In genomic region chr4:102614801-102615200, GRCh38 we compare ENCODE assay signal across 13 cellular contexts.
A peak's percentile ranks its signal among the peaks of the same experiment; 100 is the strongest.
DNase-seq lines count a peak whose midpoint lies in the region; ATAC-seq and TF ChIP-seq lines count a peak whose summit lies in the region.
"Had no signal": no experiment of that assay in that cellular context is flagged by ENCODE, and none has a peak within 500 bp of the region (broad histone marks: within the 10 kb centered on the region; RNA-seq: fewer than 3 reads in every experiment).

No MANE protein-coding gene starts in this region.

- H3K4me3 Mint-ChIP-seq in activated T-helper 2 cell treated with anti-CD3 and anti-CD28 coated beads, Interferon-gamma antibody, Interleukin-2, Interleukin-4, amounts not matched to agents 10 μg/mL and 5 μg/mL and 100 μg/mL, durations not matched to agents 14 hours and 24 hours and 36 hours (ENCODE audit: low read depth), result peak overlapping the region; percentile 64
- peak overlapping the region; percentile 84 to 91 (median 87) for H3K4me3 Mint-ChIP-seq in immature natural killer cell

- ATAC-seq in GM21515 (IDR thresholded peaks at IDR 0.05; ENCODE audit: unreplicated experiment) (no peak), GM19324 (IDR thresholded peaks at IDR 0.05; ENCODE audit: low FRiP score, unreplicated experiment) (no peak)
- ATAC-seq: gastroesophageal sphincter, SK-N-SH treated with all-trans-retinoic acid at 6 μM for 48 hours had no signal

- no peak overlapping the region for H3K4me3 ChIP-seq in left ventricle myocardium inferior
- no peak overlapping the region for H3K4me3 ChIP-seq in right atrium auricular region
- H3K4me3 ChIP-seq in thymus (ENCODE audit: low read length), result no peak overlapping the region
- H3K4me3 ChIP-seq: gastroesophageal sphincter had no signal

- no peaks in the 10 kb centered on the region for H3K9me3 Mint-ChIP-seq in activated T-helper 2 cell treated with anti-CD3 and anti-CD28 coated beads, Interferon-gamma antibody, Interleukin-2, Interleukin-4, amounts not matched to agents 10 μg/mL and 5 μg/mL and 100 μg/mL, durations not matched to agents 14 hours and 24 hours and 36 hours
- H3K9me3 Mint-ChIP-seq in immature natural killer cell, result no peaks in the 10 kb centered on the region

- TF ChIP-seq CTCF in left ventricle myocardium inferior (IDR thresholded peaks at IDR 0.05; ENCODE audit: borderline replicate concordance) (no peak), right atrium auricular region (IDR thresholded peaks at IDR 0.05) (no peak)

- intact Hi-C loops in left ventricle myocardium inferior (cut with micrococcal nuclease), result loop anchor here (10.0 kb wide), 1 partner anchor 170 kb away; no protein-coding TSS in a partner anchor
- intact Hi-C loops in activated T-helper 2 cell treated with anti-CD3 and anti-CD28 coated beads, Interferon-gamma antibody, Interleukin-2, Interleukin-4, amounts not matched to agents 10 μg/mL and 5 μg/mL and 100 μg/mL, durations not matched to agents 14 hours and 24 hours and 36 hours (cut with micrococcal nuclease), result loop anchor here (5.0 kb wide), 1 partner anchor 112 kb away; the partner anchor contains the start of gene NFKB1

- peaks cover 28% of the 10 kb centered on the region for H3K4me1 ChIP-seq in left ventricle myocardium inferior
- H3K4me1 ChIP-seq in right atrium auricular region, result no peaks in the 10 kb centered on the region
- H3K4me1 ChIP-seq in thymus (ENCODE audit: control insufficient read depth, insufficient read depth, low read length), result peaks cover 8% of the 10 kb centered on the region
- H3K4me1 ChIP-seq: gastroesophageal sphincter had no signal

- H3K4me1 Mint-ChIP-seq in activated T-helper 2 cell treated with anti-CD3 and anti-CD28 coated beads, Interferon-gamma antibody, Interleukin-2, Interleukin-4, amounts not matched to agents 10 μg/mL and 5 μg/mL and 100 μg/mL, durations not matched to agents 14 hours and 24 hours and 36 hours (ENCODE audit: low read depth), result peaks cover 78% of the 10 kb centered on the region
- peaks cover 56 to 58% of the 10 kb centered on the region in 2 donors for H3K4me1 Mint-ChIP-seq in immature natural killer cell

- DNase-seq in left ventricle myocardium inferior (no peak), right atrium auricular region (ENCODE audit: low spot score) (no peak), immature natural killer cell (peak; percentile 68 to 71 (median 69)), NCI-H187 (lab: John Stamatoyannopoulos, UW) (no peak)
- DNase-seq in activated T-helper 2 cell treated with anti-CD3 and anti-CD28 coated beads, Interferon-gamma antibody, Interleukin-2, Interleukin-4, amounts not matched to agents 10 μg/mL and 5 μg/mL and 100 μg/mL, durations not matched to agents 14 hours and 24 hours and 36 hours (ENCODE audit: low spot score), result no peak
- DNase-seq: activated CD4-positive, alpha-beta T cell treated with anti-CD3 and anti-CD28 coated beads for 1 hour; DMS79 treated with DMSO at 0.1 percent for 48 hours; NCI-H2171 treated with DMSO at 0.1 percent for 48 hours had no signal

- H3K27ac ChIP-seq in left ventricle myocardium inferior (replicated peaks) (peak overlapping the region; percentile 39), right atrium auricular region (peak overlapping the region in 1 of 2 donors; percentile 11), thymus (ENCODE audit: low read depth) (peak overlapping the region; percentile 10)

- H3K27me3 ChIP-seq in left ventricle myocardium inferior (ENCODE audit: low read depth) (no peaks in the 10 kb centered on the region), right atrium auricular region (no peaks in the 10 kb centered on the region), thymus (ENCODE audit: control insufficient read depth, insufficient read depth) (no peaks in the 10 kb centered on the region)
- H3K27me3 ChIP-seq: gastroesophageal sphincter had no signal

- peaks cover 74% of the 10 kb centered on the region for H3K36me3 ChIP-seq in left ventricle myocardium inferior
- H3K36me3 ChIP-seq in right atrium auricular region, result peaks cover 55% of the 10 kb centered on the region
- H3K36me3 ChIP-seq in thymus (ENCODE audit: control insufficient read depth, insufficient read depth), result peaks cover 13% of the 10 kb centered on the region

- H3K36me3 Mint-ChIP-seq in activated T-helper 2 cell treated with anti-CD3 and anti-CD28 coated beads, Interferon-gamma antibody, Interleukin-2, Interleukin-4, amounts not matched to agents 10 μg/mL and 5 μg/mL and 100 μg/mL, durations not matched to agents 14 hours and 24 hours and 36 hours (ENCODE audit: low read depth), result peaks cover 82% of the 10 kb centered on the region
- peaks cover 18 to 39% (median 39%) of the 10 kb centered on the region in 3 donors for H3K36me3 Mint-ChIP-seq in immature natural killer cell

- H3K27me3 Mint-ChIP-seq in activated T-helper 2 cell treated with anti-CD3 and anti-CD28 coated beads, Interferon-gamma antibody, Interleukin-2, Interleukin-4, amounts not matched to agents 10 μg/mL and 5 μg/mL and 100 μg/mL, durations not matched to agents 14 hours and 24 hours and 36 hours (ENCODE audit: low read depth), result no peaks in the 10 kb centered on the region
- H3K27me3 Mint-ChIP-seq in immature natural killer cell (ENCODE audit: low read depth in 3 of 3), result peaks cover 5 to 19% (median 15%) of the 10 kb centered on the region in 3 donors

- H3K9me3 ChIP-seq in left ventricle myocardium inferior (replicated peaks) (no peaks in the 10 kb centered on the region), right atrium auricular region (no peaks in the 10 kb centered on the region), thymus (ENCODE audit: control insufficient read depth) (no peaks in the 10 kb centered on the region)
- H3K9me3 ChIP-seq: gastroesophageal sphincter had no signal

- peak overlapping the region; percentile 71 for H3K27ac Mint-ChIP-seq in activated T-helper 2 cell treated with anti-CD3 and anti-CD28 coated beads, Interferon-gamma antibody, Interleukin-2, Interleukin-4, amounts not matched to agents 10 μg/mL and 5 μg/mL and 100 μg/mL, durations not matched to agents 14 hours and 24 hours and 36 hours
- H3K27ac Mint-ChIP-seq in immature natural killer cell, result peak overlapping the region; percentile 91 to 98 (median 96)

- 97% methylated on average over 9 of the region's 9 CpGs for WGBS in thymus

Comparison
In these comparisons a context has a peak if more than half of its experiments do, and no peak if none do; other contexts are left out.
1. DNase-seq: peak in immature natural killer cell (3 of 3); none in left ventricle myocardium inferior (single experiment), right atrium auricular region (single experiment), activated T-helper 2 cell treated with anti-CD3 and anti-CD28 coated beads, Interferon-gamma antibody, Interleukin-2, Interleukin-4, amounts not matched to agents 10 μg/mL and 5 μg/mL and 100 μg/mL, durations not matched to agents 14 hours and 24 hours and 36 hours (single experiment) and NCI-H187 (0 of 2).